ENCODE assay signal across 8 cellular contexts in the genomic region with DNA sequence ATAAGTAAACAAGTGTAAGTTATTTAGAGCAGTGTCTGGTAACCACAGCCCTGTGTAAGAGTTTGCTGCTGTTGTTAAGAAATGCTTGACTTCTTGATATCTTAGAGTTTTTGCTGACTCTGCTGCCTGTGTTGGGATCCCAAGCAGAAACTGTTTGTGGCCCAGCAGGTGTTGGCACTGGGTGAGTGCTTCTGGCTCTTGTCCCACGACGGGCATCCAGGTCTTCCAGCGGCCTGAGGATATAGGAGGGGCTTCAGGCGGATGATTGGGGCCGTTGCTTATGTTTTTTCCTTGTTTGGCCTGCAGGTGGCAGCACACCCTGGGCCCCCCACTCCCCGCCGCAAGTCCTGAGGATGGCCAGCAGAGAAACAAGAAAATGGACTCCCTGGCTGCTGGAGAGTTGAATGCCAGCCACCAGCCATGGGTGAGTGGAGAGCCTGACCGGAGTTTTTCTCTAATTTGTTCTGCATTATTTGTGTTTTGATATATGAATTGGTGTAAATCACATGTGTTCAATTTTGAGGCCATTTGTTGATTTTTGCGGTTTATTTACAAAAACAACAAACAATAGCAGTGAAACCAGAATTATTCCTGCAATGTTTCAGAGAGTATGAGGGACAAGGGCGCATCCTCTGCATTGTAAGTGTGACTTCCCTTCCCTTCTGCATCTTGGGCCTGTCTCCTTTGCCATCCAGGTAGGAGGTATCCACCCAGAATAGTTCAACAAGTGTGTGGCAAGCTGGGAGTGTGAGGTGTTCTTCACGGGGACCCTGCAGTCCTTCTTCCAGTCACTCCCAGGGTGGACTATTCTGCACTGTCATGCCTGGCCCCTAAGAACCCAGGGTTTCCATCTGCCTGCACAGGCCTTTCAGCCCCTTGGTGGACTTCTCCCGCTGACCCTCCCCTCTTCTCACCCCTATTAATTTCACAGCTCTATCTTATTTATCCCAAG. TPM values are rescaled to one million over a fixed set of nuclear protein-coding genes. Genes with fewer than 3 reads are reported as not detected.
DNase-seq lines count a peak whose midpoint lies in the region; ATAC-seq, FAIRE-seq and TF ChIP-seq lines count a peak whose summit lies in the region.

No MANE protein-coding gene starts in this region.

- H3K4me3 ChIP-seq in duodenal mucosa (ENCODE audit: low read depth in 1 of 2, low read length in 2 of 2) (peak overlapping the region; percentile 16 to 24), lower lobe of right lung (peak overlapping the region; percentile 1)

- H3K27me3 ChIP-seq in duodenal mucosa (ENCODE audit: control insufficient read depth in 1 of 2, insufficient read depth in 2 of 2, low read length in 2 of 2) = no peaks in the 10 kb centered on the region
- H3K27me3 ChIP-seq in lower lobe of right lung (ENCODE audit: low read depth) = no peaks in the 10 kb centered on the region

- H3K27ac ChIP-seq in duodenal mucosa (ENCODE audit: low read depth, low read length) = no peak overlapping the region
- H3K27ac ChIP-seq in lower lobe of right lung = peak overlapping the region; percentile 89

- intact Hi-C loops in lower lobe of right lung (cut with DNase I) = no loop called here

- H3K4me1 Mint-ChIP-seq in stimulated activated effector memory CD8-positive, alpha-beta T cell treated with anti-CD3 and anti-CD28 coated beads, Interleukin-12 subunit alpha, Interleukin-12 subunit beta, amount 100 ng/mL, for 72 hours = peaks cover 90% of the 10 kb centered on the region

- no peaks in the 10 kb centered on the region for H3K9me3 Mint-ChIP-seq in stimulated activated effector memory CD8-positive, alpha-beta T cell treated with anti-CD3 and anti-CD28 coated beads, Interleukin-12 subunit alpha, Interleukin-12 subunit beta, amount 100 ng/mL, for 72 hours

- FAIRE-seq in D721Med (lab: Jason Lieb, UNC) = no peak

- H3K9me3 ChIP-seq in duodenal mucosa (ENCODE audit: control insufficient read depth in 1 of 2, low read length in 2 of 2) (no peaks in the 10 kb centered on the region), lower lobe of right lung (no peaks in the 10 kb centered on the region)

- peak; percentile 28 for ATAC-seq in HG02981 (IDR thresholded peaks at IDR 0.05; ENCODE audit: unreplicated experiment)
- peak; percentile 87 to 90 for ATAC-seq in lower lobe of right lung
- peak; percentile 73 for ATAC-seq in stimulated activated effector memory CD8-positive, alpha-beta T cell treated with anti-CD3 and anti-CD28 coated beads, Interleukin-12 subunit alpha, Interleukin-12 subunit beta, amount 100 ng/mL, for 72 hours
- ATAC-seq in HG02623 (IDR thresholded peaks at IDR 0.05; ENCODE audit: unreplicated experiment) = no peak

- H3K4me3 Mint-ChIP-seq in stimulated activated effector memory CD8-positive, alpha-beta T cell treated with anti-CD3 and anti-CD28 coated beads, Interleukin-12 subunit alpha, Interleukin-12 subunit beta, amount 100 ng/mL, for 72 hours = peak overlapping the region; percentile 78

- peak overlapping the region; percentile 45 to 71 for H3K9ac ChIP-seq in duodenal mucosa (ENCODE audit: low read depth in 1 of 2, low read length in 2 of 2)

- H3K36me3 Mint-ChIP-seq in stimulated activated effector memory CD8-positive, alpha-beta T cell treated with anti-CD3 and anti-CD28 coated beads, Interleukin-12 subunit alpha, Interleukin-12 subunit beta, amount 100 ng/mL, for 72 hours = peaks cover 40% of the 10 kb centered on the region

- H3K27ac Mint-ChIP-seq in stimulated activated effector memory CD8-positive, alpha-beta T cell treated with anti-CD3 and anti-CD28 coated beads, Interleukin-12 subunit alpha, Interleukin-12 subunit beta, amount 100 ng/mL, for 72 hours = peak overlapping the region; percentile 99

- TF ChIP-seq CTCF in D721Med (IDR thresholded peaks at IDR 0.05; ENCODE audit: insufficient read depth, missing control alignments) (peak; percentile 76), lower lobe of right lung (IDR thresholded peaks at IDR 0.05) (peak; percentile 88)

- H3K4me1 ChIP-seq in duodenal mucosa (ENCODE audit: control insufficient read depth in 1 of 2, insufficient read depth in 2 of 2, low read length in 2 of 2) (peaks cover 79 to 88% of the 10 kb centered on the region in 2 donors), lower lobe of right lung (peaks cover 96% of the 10 kb centered on the region)

- H3K36me3 ChIP-seq in duodenal mucosa (ENCODE audit: control insufficient read depth in 1 of 2, insufficient read depth in 2 of 2, low read length in 2 of 2) = peaks cover 22 to 28% of the 10 kb centered on the region in 2 donors
- H3K36me3 ChIP-seq in lower lobe of right lung = peaks cover 17% of the 10 kb centered on the region

- peak; percentile 61 for DNase-seq in D721Med (ENCODE audit: insufficient read length, low spot score)
- DNase-seq in NCI-H748 treated with DMSO at 0.1 percent for 48 hours (lab: John Stamatoyannopoulos, UW) = peak; percentile 62
- peak; percentile 53 for DNase-seq in activated CD4-positive, alpha-beta T cell treated with anti-CD3 and anti-CD28 coated beads, Interleukin-2, amount 50 U/mL, for 1 hour
- DNase-seq in lower lobe of right lung = peak; percentile 80
- DNase-seq in stimulated activated effector memory CD8-positive, alpha-beta T cell treated with anti-CD3 and anti-CD28 coated beads, Interleukin-12 subunit alpha, Interleukin-12 subunit beta, amount 100 ng/mL, for 72 hours (ENCODE audit: low spot score in 2 of 2) = peak; percentile 60 to 83

RNA-seq across cellular contexts. Expression of gene SLC22A5, which starts 50.3 kb away (rescaled TPM):
- 12.6 TPM for total RNA-seq in lower lobe of right lung
